In the genomic region with DNA sequence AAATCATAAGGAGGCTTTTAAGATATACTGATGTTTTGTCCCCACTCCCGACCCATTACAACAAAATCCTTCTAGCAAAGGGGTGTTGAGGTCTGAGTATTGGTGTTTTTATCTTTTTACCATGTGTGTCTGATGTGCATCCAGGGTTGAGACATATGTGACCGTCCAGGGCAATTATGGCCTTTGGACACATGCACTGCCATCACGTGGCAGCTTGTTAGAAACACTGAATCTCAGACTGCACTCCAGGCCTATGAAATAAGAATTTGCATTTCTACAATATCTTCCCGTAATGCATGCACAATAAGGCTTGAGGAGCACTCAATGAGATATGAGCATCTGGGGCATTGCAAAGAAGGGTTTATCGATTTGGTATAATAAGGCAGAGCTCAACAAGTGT, we compare ENCODE assay signal across 24 cellular contexts.
DNase-seq lines count a peak whose midpoint lies in the region; ATAC-seq, FAIRE-seq and TF ChIP-seq lines count a peak whose summit lies in the region.
"Had no signal": no experiment of that assay in that cellular context is flagged by ENCODE, and none has a peak within 500 bp of the region (broad histone marks: within the 10 kb centered on the region; RNA-seq: fewer than 3 reads in every experiment).

No MANE protein-coding gene starts in this region.

- POLR2A ChIA-PET in T-cell (lab: Charles Lee), result no interaction called here
- POLR2A ChIA-PET in naive thymus-derived CD8-positive, alpha-beta T cell (lab: Charles Lee), result no interaction called here

- H3K9me3 Mint-ChIP-seq in T-cell, result peaks cover 0 to 8% (median 3%) of the 10 kb centered on the region in 3 donors
- H3K9me3 Mint-ChIP-seq in naive thymus-derived CD8-positive, alpha-beta T cell, result peaks cover 0 to 6% (median 0%) of the 10 kb centered on the region in 9 donors
- H3K9me3 Mint-ChIP-seq: CD4-positive, alpha-beta T cell; H9; WTC11 had no signal

- no peak for TF ChIP-seq POLR2A in GM12892 (IDR thresholded peaks at IDR 0.05; ENCODE audit: low read depth, low read length)

- no peaks in the 10 kb centered on the region for H3K36me3 ChIP-seq in BE2C
- H3K36me3 ChIP-seq in RWPE2 (ENCODE audit: low read depth), result no peaks in the 10 kb centered on the region

- no peak overlapping the region for H3K27ac ChIP-seq in RWPE2 (ENCODE audit: poor library complexity, severe bottlenecking)
- H3K27ac ChIP-seq: foreskin keratinocyte, KMS-11, testis had no signal

- H3K4me3 Mint-ChIP-seq in T-cell, result no peak overlapping the region
- H3K4me3 Mint-ChIP-seq in naive thymus-derived CD8-positive, alpha-beta T cell, result no peak overlapping the region
- H3K4me3 Mint-ChIP-seq: activated CD4-positive, alpha-beta memory T cell treated with anti-CD3 and anti-CD28 coated beads for 36 hours; CD4-positive, alpha-beta T cell; H9; stimulated activated memory B cell treated with anti-CD40 and anti-IgM and Interleukin-4, amounts not matched to agents 10 μg/mL and 1 μg/mL and 100 μg/mL, for 72 hours; T-helper 17 cell; WTC11 had no signal

- FAIRE-seq in GM12892 (lab: Jason Lieb, UNC), result peak; percentile 57

- H3K27me3 ChIP-seq in BE2C (no peaks in the 10 kb centered on the region), RWPE2 (ENCODE audit: insufficient read depth, poor library complexity, severe bottlenecking) (no peaks in the 10 kb centered on the region)
- H3K27me3 ChIP-seq: foreskin keratinocyte, testis had no signal

- H3K9me3 ChIP-seq in BE2C, result no peaks in the 10 kb centered on the region
- no peaks in the 10 kb centered on the region for H3K9me3 ChIP-seq in RWPE2 (ENCODE audit: severe bottlenecking)
- H3K9me3 ChIP-seq: testis had no signal

- no peaks in the 10 kb centered on the region for H3K4me1 ChIP-seq in BE2C
- H3K4me1 ChIP-seq in RWPE2 (ENCODE audit: insufficient read depth, poor library complexity, severe bottlenecking), result no peaks in the 10 kb centered on the region
- H3K4me1 ChIP-seq: foreskin keratinocyte, testis had no signal

- CTCF ChIA-PET in T-cell (lab: Charles Lee), result no interaction called here

- TF ChIP-seq CTCF in BE2C (IDR thresholded peaks at IDR 0.05; ENCODE audit: low read depth, low read length), result peak; percentile 29; the same call in 1 of the 2 replicates
- TF ChIP-seq CTCF in RWPE2 (IDR thresholded peaks at IDR 0.05; ENCODE audit: poor library complexity, severe bottlenecking), result no peak

- DNase-seq in BE2C (peak; percentile 7), GM12892 (ENCODE audit: insufficient read length) (no peak), HuH-7 (ENCODE audit: low spot score) (peak; percentile 4), RWPE2 (ENCODE audit: low spot score) (no peak), T-cell (no peak)
- no peak for DNase-seq in naive thymus-derived CD8-positive, alpha-beta T cell
- DNase-seq: activated CD4-positive, alpha-beta memory T cell treated with anti-CD3 and anti-CD28 coated beads for 36 hours; amygdala; CD4-positive, alpha-beta T cell; DMS79; foreskin keratinocyte; H9; hippocampal formation; islet precursor cell; NCI-H1092 treated with DMSO at 0.1 percent for 48 hours; NCI-H82; T-helper 17 cell; testis had no signal

- H3K4me3 ChIP-seq in BE2C (ENCODE audit: low read depth, low read length) (no peak overlapping the region), RWPE2 (ENCODE audit: severe bottlenecking) (no peak overlapping the region)
- H3K4me3 ChIP-seq: testis had no signal

- 0 out of 3 replicates have a peak, but pooled peaks have one; percentile 41 for ATAC-seq in RWPE2 (ENCODE audit: low read depth)
- no peak for ATAC-seq in HG03108 (IDR thresholded peaks at IDR 0.05; ENCODE audit: unreplicated experiment)
- no peak for ATAC-seq in T-cell (replicated peaks in 1 of 4)
- ATAC-seq in GM18498 (IDR thresholded peaks at IDR 0.05; ENCODE audit: unreplicated experiment), result no peak
- ATAC-seq in naive thymus-derived CD8-positive, alpha-beta T cell, result no peak
- ATAC-seq: foreskin keratinocyte; sciatic nerve; stimulated activated memory B cell treated with anti-CD40 and anti-IgM and Interleukin-4, amounts not matched to agents 10 μg/mL and 1 μg/mL and 100 μg/mL, for 72 hours; T-helper 17 cell; WTC11 had no signal

- H3K27ac Mint-ChIP-seq in T-cell, result no peak overlapping the region
- no peak overlapping the region for H3K27ac Mint-ChIP-seq in naive thymus-derived CD8-positive, alpha-beta T cell
- H3K27ac Mint-ChIP-seq: activated CD4-positive, alpha-beta memory T cell treated with anti-CD3 and anti-CD28 coated beads for 36 hours; CD4-positive, alpha-beta T cell; H9; stimulated activated memory B cell treated with anti-CD40 and anti-IgM and Interleukin-4, amounts not matched to agents 10 μg/mL and 1 μg/mL and 100 μg/mL, for 72 hours; T-helper 17 cell; WTC11 had no signal

- no peaks in the 10 kb centered on the region for H3K27me3 Mint-ChIP-seq in T-cell
- H3K27me3 Mint-ChIP-seq in naive thymus-derived CD8-positive, alpha-beta T cell, result no peaks in the 10 kb centered on the region
- H3K27me3 Mint-ChIP-seq: activated CD4-positive, alpha-beta memory T cell treated with anti-CD3 and anti-CD28 coated beads for 36 hours; CD4-positive, alpha-beta T cell; stimulated activated memory B cell treated with anti-CD40 and anti-IgM and Interleukin-4, amounts not matched to agents 10 μg/mL and 1 μg/mL and 100 μg/mL, for 72 hours; T-helper 17 cell had no signal

- H3K36me3 Mint-ChIP-seq in T-cell, result no peaks in the 10 kb centered on the region
- H3K36me3 Mint-ChIP-seq in naive thymus-derived CD8-positive, alpha-beta T cell, result no peaks in the 10 kb centered on the region
- H3K36me3 Mint-ChIP-seq: activated CD4-positive, alpha-beta memory T cell treated with anti-CD3 and anti-CD28 coated beads for 36 hours; stimulated activated memory B cell treated with anti-CD40 and anti-IgM and Interleukin-4, amounts not matched to agents 10 μg/mL and 1 μg/mL and 100 μg/mL, for 72 hours; WTC11 had no signal

- H3K4me1 Mint-ChIP-seq in T-cell, result no peaks in the 10 kb centered on the region
- H3K4me1 Mint-ChIP-seq in naive thymus-derived CD8-positive, alpha-beta T cell, result no peaks in the 10 kb centered on the region
- H3K4me1 Mint-ChIP-seq: T-helper 17 cell, WTC11 had no signal

Comparison
In these comparisons a context has a peak if more than half of its experiments do, and no peak if none do; other contexts are left out.
1. DNase-seq: peak in BE2C (single experiment) and HuH-7 (single experiment); none in GM12892 (single experiment), RWPE2 (single experiment), T-cell (0 of 34) and naive thymus-derived CD8-positive, alpha-beta T cell (0 of 10).